ENCODE assay signal across 20 cellular contexts in the genomic region with DNA sequence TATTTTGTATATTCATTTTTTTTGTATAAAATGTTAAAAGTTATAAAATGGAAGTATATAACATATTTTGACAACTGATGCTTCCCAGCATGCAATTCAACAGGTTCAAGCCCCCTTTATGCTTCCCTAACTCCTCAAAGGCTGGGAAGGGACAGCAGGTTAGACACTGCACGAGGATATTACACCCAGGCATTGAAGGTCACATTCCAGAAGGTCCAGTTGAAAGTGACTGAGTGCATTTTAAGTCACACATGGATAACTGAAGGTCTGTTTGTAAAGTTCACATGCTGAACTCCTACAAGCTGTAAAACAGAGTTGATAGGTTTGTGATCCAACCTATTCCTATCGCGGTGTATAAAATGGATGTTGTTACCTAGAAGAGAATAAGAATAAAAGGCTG.
"Had no signal": no experiment of that assay in that cellular context is flagged by ENCODE, and none has a peak within 500 bp of the region (broad histone marks: within the 10 kb centered on the region; RNA-seq: fewer than 3 reads in every experiment).

No MANE protein-coding gene starts in this region.

- H3K4me1 ChIP-seq: SJSA1 had no signal

- H3K4me2 ChIP-seq: KMS-11 had no signal

- H3K27ac ChIP-seq: KMS-11, RWPE1, SJSA1, SK-N-MC had no signal

- H3K9me3 ChIP-seq: SJSA1 had no signal

- H3K4me3 ChIP-seq: SJSA1, SK-N-MC had no signal

- H3K9ac ChIP-seq: KMS-11 had no signal

- DNase-seq: IMR-90, Kasumi-1, MM.1S, NCI-H1092 treated with DMSO at 0.1 percent for 48 hours, NCI-H1436, NCI-H187, NCI-H2029, NCI-H2081 treated with DMSO at 0.1 percent for 48 hours, NCI-H2171, NCI-H226, NCI-H446, NCI-H510A, NCI-H524 treated with DMSO at 0.1 percent for 48 hours, NCI-H69, NCI-H774, SIG-M5 had no signal

- H3K27me3 ChIP-seq: SJSA1 had no signal
